ENCODE assay signal across 1 cellular context in the genomic region with DNA sequence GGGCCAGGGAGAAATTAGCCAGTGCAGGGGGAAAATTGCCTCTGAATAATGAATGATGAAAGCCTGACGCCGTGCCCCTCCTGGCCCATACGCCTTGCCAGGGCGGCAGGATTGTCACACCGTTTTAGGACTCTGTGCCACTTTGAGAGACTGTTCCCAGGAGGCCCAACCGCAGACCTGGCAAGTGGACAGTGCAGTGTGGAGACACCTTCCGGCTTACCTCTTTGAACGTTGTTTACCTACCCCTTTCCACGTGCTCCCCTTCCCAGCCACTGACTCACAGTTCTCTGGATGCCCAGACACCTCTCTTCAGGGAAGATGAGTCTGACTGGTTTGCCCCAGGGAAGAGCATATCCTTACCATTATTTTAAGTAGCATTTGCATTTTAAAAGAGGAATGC.
A peak's percentile ranks its signal among the peaks of the same experiment; 100 is the strongest.
TF ChIP-seq lines count a peak whose summit lies in the region.

No MANE protein-coding gene starts in this region.

TF ChIP-seq in HepG2, 621 proteins besides CTCF, POLR2A, EP300 and RAD21 (continued from another document and continues in another):
- TF ChIP-seq ZXDC (CRISPR knock-in tag; IDR thresholded peaks at IDR 0.05), result no peak
- TF ChIP-seq IRF2 (CRISPR knock-in tag; IDR thresholded peaks at IDR 0.05), result peak; percentile 44; the same call in 1 of the 2 replicates
- no peak for TF ChIP-seq GTF3A (CRISPR knock-in tag; conservative IDR thresholded peaks at IDR 0.05)
- no peak for TF ChIP-seq ZNF10 (CRISPR knock-in tag; IDR thresholded peaks at IDR 0.05; ENCODE audit: borderline replicate concordance, low read depth)
- no peak for TF ChIP-seq TRIM24 (CRISPR knock-in tag; IDR thresholded peaks at IDR 0.05)
- TF ChIP-seq MXI1 (IDR thresholded peaks at IDR 0.05; ENCODE audit: borderline replicate concordance, low read depth, low read length), result peak; percentile 31; the same call in 1 of the 3 replicates
- TF ChIP-seq, protein P1, sequence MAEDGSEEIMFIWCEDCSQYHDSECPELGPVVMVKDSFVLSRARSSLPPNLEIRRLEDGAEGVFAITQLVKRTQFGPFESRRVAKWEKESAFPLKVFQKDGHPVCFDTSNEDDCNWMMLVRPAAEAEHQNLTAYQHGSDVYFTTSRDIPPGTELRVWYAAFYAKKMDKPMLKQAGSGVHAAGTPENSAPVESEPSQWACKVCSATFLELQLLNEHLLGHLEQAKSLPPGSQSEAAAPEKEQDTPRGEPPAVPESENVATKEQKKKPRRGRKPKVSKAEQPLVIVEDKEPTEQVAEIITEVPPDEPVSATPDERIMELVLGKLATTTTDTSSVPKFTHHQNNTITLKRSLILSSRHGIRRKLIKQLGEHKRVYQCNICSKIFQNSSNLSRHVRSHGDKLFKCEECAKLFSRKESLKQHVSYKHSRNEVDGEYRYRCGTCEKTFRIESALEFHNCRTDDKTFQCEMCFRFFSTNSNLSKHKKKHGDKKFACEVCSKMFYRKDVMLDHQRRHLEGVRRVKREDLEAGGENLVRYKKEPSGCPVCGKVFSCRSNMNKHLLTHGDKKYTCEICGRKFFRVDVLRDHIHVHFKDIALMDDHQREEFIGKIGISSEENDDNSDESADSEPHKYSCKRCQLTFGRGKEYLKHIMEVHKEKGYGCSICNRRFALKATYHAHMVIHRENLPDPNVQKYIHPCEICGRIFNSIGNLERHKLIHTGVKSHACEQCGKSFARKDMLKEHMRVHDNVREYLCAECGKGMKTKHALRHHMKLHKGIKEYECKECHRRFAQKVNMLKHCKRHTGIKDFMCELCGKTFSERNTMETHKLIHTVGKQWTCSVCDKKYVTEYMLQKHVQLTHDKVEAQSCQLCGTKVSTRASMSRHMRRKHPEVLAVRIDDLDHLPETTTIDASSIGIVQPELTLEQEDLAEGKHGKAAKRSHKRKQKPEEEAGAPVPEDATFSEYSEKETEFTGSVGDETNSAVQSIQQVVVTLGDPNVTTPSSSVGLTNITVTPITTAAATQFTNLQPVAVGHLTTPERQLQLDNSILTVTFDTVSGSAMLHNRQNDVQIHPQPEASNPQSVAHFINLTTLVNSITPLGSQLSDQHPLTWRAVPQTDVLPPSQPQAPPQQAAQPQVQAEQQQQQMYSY (CRISPR knock-in tag; IDR thresholded peaks at IDR 0.05), result no peak
- no peak for TF ChIP-seq REXO4 (CRISPR knock-in tag; IDR thresholded peaks at IDR 0.05; ENCODE audit: borderline replicate concordance)
- peak; percentile 17; the same call in 1 of the 2 replicates for TF ChIP-seq KDM2A (CRISPR knock-in tag; IDR thresholded peaks at IDR 0.05; ENCODE audit: borderline replicate concordance, low read depth)
- TF ChIP-seq ASH2L (IDR thresholded peaks at IDR 0.05; ENCODE audit: insufficient read length, low read depth, low read length), result no peak
- TF ChIP-seq GABPB1 (CRISPR knock-in tag; IDR thresholded peaks at IDR 0.05), result peak; percentile 62
- no peak for TF ChIP-seq TFDP2 (CRISPR knock-in tag; IDR thresholded peaks at IDR 0.05)
- no peak for TF ChIP-seq ZSCAN25 (CRISPR knock-in tag; IDR thresholded peaks at IDR 0.05)
- no peak for TF ChIP-seq MTA1 (CRISPR knock-in tag; IDR thresholded peaks at IDR 0.05; ENCODE audit: borderline replicate concordance)
- TF ChIP-seq SNAPC5 (CRISPR knock-in tag; IDR thresholded peaks at IDR 0.05; ENCODE audit: borderline replicate concordance), result no peak
- no peak for TF ChIP-seq KLF9 (CRISPR knock-in tag; IDR thresholded peaks at IDR 0.05; ENCODE audit: low read depth)
- no peak for TF ChIP-seq ZNF776 (CRISPR knock-in tag; IDR thresholded peaks at IDR 0.05)
- TF ChIP-seq ZNF687 (CRISPR knock-in tag; IDR thresholded peaks at IDR 0.05), result peak; percentile 43
- no peak for TF ChIP-seq ZFP62 (CRISPR knock-in tag; IDR thresholded peaks at IDR 0.05)
- no peak for TF ChIP-seq GTF2F1 (IDR thresholded peaks at IDR 0.05; ENCODE audit: low read length)
- TF ChIP-seq, protein P2, sequence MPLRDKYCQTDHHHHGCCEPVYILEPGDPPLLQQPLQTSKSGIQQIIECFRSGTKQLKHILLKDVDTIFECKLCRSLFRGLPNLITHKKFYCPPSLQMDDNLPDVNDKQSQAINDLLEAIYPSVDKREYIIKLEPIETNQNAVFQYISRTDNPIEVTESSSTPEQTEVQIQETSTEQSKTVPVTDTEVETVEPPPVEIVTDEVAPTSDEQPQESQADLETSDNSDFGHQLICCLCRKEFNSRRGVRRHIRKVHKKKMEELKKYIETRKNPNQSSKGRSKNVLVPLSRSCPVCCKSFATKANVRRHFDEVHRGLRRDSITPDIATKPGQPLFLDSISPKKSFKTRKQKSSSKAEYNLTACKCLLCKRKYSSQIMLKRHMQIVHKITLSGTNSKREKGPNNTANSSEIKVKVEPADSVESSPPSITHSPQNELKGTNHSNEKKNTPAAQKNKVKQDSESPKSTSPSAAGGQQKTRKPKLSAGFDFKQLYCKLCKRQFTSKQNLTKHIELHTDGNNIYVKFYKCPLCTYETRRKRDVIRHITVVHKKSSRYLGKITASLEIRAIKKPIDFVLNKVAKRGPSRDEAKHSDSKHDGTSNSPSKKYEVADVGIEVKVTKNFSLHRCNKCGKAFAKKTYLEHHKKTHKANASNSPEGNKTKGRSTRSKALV (CRISPR knock-in tag; IDR thresholded peaks at IDR 0.05), result no peak
- peak; percentile 86; the same call in 1 of the 2 replicates for TF ChIP-seq TBX3 (IDR thresholded peaks at IDR 0.05; ENCODE audit: borderline replicate concordance)
- no peak for TF ChIP-seq ZNF710 (CRISPR knock-in tag; IDR thresholded peaks at IDR 0.05; ENCODE audit: borderline replicate concordance)
- TF ChIP-seq, protein P3, sequence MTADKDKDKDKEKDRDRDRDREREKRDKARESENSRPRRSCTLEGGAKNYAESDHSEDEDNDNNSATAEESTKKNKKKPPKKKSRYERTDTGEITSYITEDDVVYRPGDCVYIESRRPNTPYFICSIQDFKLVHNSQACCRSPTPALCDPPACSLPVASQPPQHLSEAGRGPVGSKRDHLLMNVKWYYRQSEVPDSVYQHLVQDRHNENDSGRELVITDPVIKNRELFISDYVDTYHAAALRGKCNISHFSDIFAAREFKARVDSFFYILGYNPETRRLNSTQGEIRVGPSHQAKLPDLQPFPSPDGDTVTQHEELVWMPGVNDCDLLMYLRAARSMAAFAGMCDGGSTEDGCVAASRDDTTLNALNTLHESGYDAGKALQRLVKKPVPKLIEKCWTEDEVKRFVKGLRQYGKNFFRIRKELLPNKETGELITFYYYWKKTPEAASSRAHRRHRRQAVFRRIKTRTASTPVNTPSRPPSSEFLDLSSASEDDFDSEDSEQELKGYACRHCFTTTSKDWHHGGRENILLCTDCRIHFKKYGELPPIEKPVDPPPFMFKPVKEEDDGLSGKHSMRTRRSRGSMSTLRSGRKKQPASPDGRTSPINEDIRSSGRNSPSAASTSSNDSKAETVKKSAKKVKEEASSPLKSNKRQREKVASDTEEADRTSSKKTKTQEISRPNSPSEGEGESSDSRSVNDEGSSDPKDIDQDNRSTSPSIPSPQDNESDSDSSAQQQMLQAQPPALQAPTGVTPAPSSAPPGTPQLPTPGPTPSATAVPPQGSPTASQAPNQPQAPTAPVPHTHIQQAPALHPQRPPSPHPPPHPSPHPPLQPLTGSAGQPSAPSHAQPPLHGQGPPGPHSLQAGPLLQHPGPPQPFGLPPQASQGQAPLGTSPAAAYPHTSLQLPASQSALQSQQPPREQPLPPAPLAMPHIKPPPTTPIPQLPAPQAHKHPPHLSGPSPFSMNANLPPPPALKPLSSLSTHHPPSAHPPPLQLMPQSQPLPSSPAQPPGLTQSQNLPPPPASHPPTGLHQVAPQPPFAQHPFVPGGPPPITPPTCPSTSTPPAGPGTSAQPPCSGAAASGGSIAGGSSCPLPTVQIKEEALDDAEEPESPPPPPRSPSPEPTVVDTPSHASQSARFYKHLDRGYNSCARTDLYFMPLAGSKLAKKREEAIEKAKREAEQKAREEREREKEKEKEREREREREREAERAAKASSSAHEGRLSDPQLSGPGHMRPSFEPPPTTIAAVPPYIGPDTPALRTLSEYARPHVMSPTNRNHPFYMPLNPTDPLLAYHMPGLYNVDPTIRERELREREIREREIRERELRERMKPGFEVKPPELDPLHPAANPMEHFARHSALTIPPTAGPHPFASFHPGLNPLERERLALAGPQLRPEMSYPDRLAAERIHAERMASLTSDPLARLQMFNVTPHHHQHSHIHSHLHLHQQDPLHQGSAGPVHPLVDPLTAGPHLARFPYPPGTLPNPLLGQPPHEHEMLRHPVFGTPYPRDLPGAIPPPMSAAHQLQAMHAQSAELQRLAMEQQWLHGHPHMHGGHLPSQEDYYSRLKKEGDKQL (CRISPR knock-in tag; IDR thresholded peaks at IDR 0.05; ENCODE audit: low read depth), result no peak
- TF ChIP-seq ZNF451 (CRISPR knock-in tag; IDR thresholded peaks at IDR 0.05), result no peak
- TF ChIP-seq CREBL2 (CRISPR knock-in tag; IDR thresholded peaks at IDR 0.05; ENCODE audit: borderline replicate concordance), result no peak
- TF ChIP-seq ZNF335 (CRISPR knock-in tag; IDR thresholded peaks at IDR 0.05), result no peak
- TF ChIP-seq TERF1 (CRISPR knock-in tag; IDR thresholded peaks at IDR 0.05), result no peak
- TF ChIP-seq ADNP (CRISPR knock-in tag; IDR thresholded peaks at IDR 0.05), result no peak
- TF ChIP-seq ZNF768 (CRISPR knock-in tag; IDR thresholded peaks at IDR 0.05), result no peak
- no peak for TF ChIP-seq SMAD3 (CRISPR knock-in tag; IDR thresholded peaks at IDR 0.05)
